In the genomic region with DNA sequence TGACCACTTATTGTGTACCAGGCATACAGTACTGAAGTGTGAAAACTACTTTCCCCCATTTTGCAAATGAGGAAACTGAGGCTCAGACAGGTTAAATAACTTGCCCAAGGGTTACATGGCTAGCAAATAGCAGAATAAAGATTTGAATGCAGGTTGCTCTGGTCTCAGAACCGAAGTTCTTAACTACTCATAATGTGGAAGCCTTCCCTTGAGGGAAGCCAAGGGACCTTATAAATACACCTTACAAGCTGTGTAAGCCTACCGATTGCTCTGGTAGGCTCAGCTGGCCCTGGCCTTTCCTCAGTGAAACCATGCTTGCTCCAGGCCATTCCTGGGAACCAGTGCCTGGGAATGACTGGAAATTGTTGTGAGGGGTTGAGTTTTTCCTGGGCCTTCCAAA, we compare ENCODE assay signal across 20 cellular contexts.
DNase-seq lines count a peak whose midpoint lies in the region; ATAC-seq and TF ChIP-seq lines count a peak whose summit lies in the region.
"Had no signal": no experiment of that assay in that cellular context is flagged by ENCODE, and none has a peak within 500 bp of the region (broad histone marks: within the 10 kb centered on the region; RNA-seq: fewer than 3 reads in every experiment).

No MANE protein-coding gene starts in this region.

- no peak overlapping the region for H3K4me2 ChIP-seq in GM23248 (ENCODE audit: unreplicated experiment)

- no peak for TF ChIP-seq CTCF in foreskin fibroblast (IDR thresholded peaks at IDR 0.05; ENCODE audit: low read depth, low read length)

- WGBS in GM23248 (ENCODE audit: low coverage in 1 of 2, low lambda C conversion rate in 2 of 2, missing lambda C conversion rate in 2 of 2), 2 experiments = 95 to 100% methylated on average over 2 of the region's 2 CpGs

- no peaks in the 10 kb centered on the region for H3K9me2 ChIP-seq in GM23248 (ENCODE audit: insufficient read depth)

- DNase-seq in GM23248 = no peak
- DNase-seq in NCI-H2029 (lab: John Stamatoyannopoulos, UW) = no peak
- DNase-seq in DMS79 treated with DMSO at 0.1 percent for 48 hours (lab: John Stamatoyannopoulos, UW) = no peak
- DNase-seq in foreskin fibroblast = no peak
- DNase-seq: activated CD4-positive, alpha-beta T cell treated with anti-CD3 and anti-CD28 coated beads, Interleukin-2, amount 10 ng/mL, durations not matched to agents 7 days and 5 days; activated T-cell treated with anti-CD3 and anti-CD28 coated beads for 4 hours; dermis blood vessel endothelial cell; erythroblast; MV-4-11; NCI-H2029 treated with DMSO at 0.1 percent for 48 hours; NCI-H748 treated with DMSO at 0.1 percent for 48 hours; Peyer's patch; stimulated activated CD4-positive, alpha-beta T cell treated with anti-CD3 and anti-CD28 coated beads, Interleukin-4, amount 100 ng/mL, for 1 hour; testis had no signal

- H3K4me3 ChIP-seq in GM23248 (no peak overlapping the region), foreskin fibroblast (ENCODE audit: low read depth in 1 of 2, low read length in 2 of 2) (no peak overlapping the region)
- H3K4me3 ChIP-seq: breast epithelium, lung, Peyer's patch, testis had no signal

- H3K27me3 ChIP-seq in GM23248 (replicated peaks; ENCODE audit: insufficient read depth) = no peaks in the 10 kb centered on the region
- H3K27me3 ChIP-seq: breast epithelium, Peyer's patch, testis had no signal

- in situ Hi-C loops in GM23248 (cut with MboI) = no loop called here

- no peaks in the 10 kb centered on the region for H3F3A ChIP-seq in GM23248 (ENCODE audit: insufficient read depth)

- peak; percentile 37 for ATAC-seq in GM18511 (IDR thresholded peaks at IDR 0.05; ENCODE audit: unreplicated experiment)
- peak; percentile 22 for ATAC-seq in GM19463 (IDR thresholded peaks at IDR 0.05; ENCODE audit: unreplicated experiment)
- peak; percentile 20 for ATAC-seq in HG02678 (IDR thresholded peaks at IDR 0.05; ENCODE audit: unreplicated experiment)
- ATAC-seq in HG03175 (IDR thresholded peaks at IDR 0.05; ENCODE audit: unreplicated experiment) = peak; percentile 8

- H3K36me3 ChIP-seq in GM23248 (ENCODE audit: low read depth) = peaks cover 21% of the 10 kb centered on the region; the same call in 1 of the 2 replicates
- H3K36me3 ChIP-seq: breast epithelium, Peyer's patch had no signal

- no peak overlapping the region for H2AFZ ChIP-seq in GM23248

- no peak overlapping the region for H3K9ac ChIP-seq in GM23248

- no peak overlapping the region for H3K27ac ChIP-seq in GM23248
- H3K27ac ChIP-seq: breast epithelium, Peyer's patch, testis had no signal

- no peaks in the 10 kb centered on the region for H3K4me1 ChIP-seq in GM23248 (ENCODE audit: insufficient read depth)
- H3K4me1 ChIP-seq: breast epithelium, Peyer's patch, testis had no signal

- no peaks in the 10 kb centered on the region for H4K20me1 ChIP-seq in GM23248 (ENCODE audit: insufficient read depth)

- no peaks in the 10 kb centered on the region for H3K9me3 ChIP-seq in GM23248 (ENCODE audit: low read depth)
- H3K9me3 ChIP-seq: breast epithelium, Peyer's patch, testis had no signal

- no peaks in the 10 kb centered on the region for H3K79me2 ChIP-seq in GM23248 (ENCODE audit: insufficient read depth)
